Comparison of ENCODE assay signal across 12 cellular contexts in genomic region chr1:82578086-82578726, GRCh38.
"Had no signal": no experiment of that assay in that cellular context is flagged by ENCODE, and none has a peak within 500 bp of the region (broad histone marks: within the 10 kb centered on the region; RNA-seq: fewer than 3 reads in every experiment).

No MANE protein-coding gene starts in this region.

- H3K27ac ChIP-seq: adrenal gland, colonic mucosa, heart right ventricle, sigmoid colon, uterus had no signal

- DNase-seq: activated naive CD4-positive, alpha-beta T cell treated with anti-CD3 and anti-CD28 coated beads, Interleukin-2, amount 10 ng/mL, durations not matched to agents 7 days and 5 days; adrenal gland; caudate nucleus; colonic mucosa; foreskin melanocyte; heart right ventricle; natural killer cell; nucleus accumbens; sigmoid colon; stimulated activated CD4-positive, alpha-beta T cell treated with anti-CD3 and anti-CD28 coated beads, Interleukin-2, amount 100 ng/mL, for 48 hours; uterus had no signal

- H3K36me3 ChIP-seq: adrenal gland, colonic mucosa, heart right ventricle, sigmoid colon, uterus had no signal

- H3K4me3 ChIP-seq: adrenal gland, colonic mucosa, heart right ventricle, sigmoid colon, uterus had no signal

- ATAC-seq: heart right ventricle, left lobe of liver, natural killer cell had no signal

- H3K27me3 ChIP-seq: adrenal gland, colonic mucosa, heart right ventricle, sigmoid colon, uterus had no signal

- H3K9me3 ChIP-seq: colonic mucosa, sigmoid colon, uterus had no signal

- H3K4me1 ChIP-seq: adrenal gland, colonic mucosa, sigmoid colon, uterus had no signal
